In genomic region chr14:92386637-92387036, GRCh38 we compare ENCODE assay signal across 1 cellular context.
TF ChIP-seq lines count a peak whose summit lies in the region.

No MANE protein-coding gene starts in this region.

TF ChIP-seq in HepG2, 621 proteins besides CTCF, POLR2A, EP300 and RAD21 (continued from another document and continues in another):
- TF ChIP-seq ZNF639 (CRISPR knock-in tag; conservative IDR thresholded peaks at IDR 0.05) (no peak), ZMYM4 (CRISPR knock-in tag; IDR thresholded peaks at IDR 0.05) (0 out of 2 replicates have a peak, but pooled peaks have one; percentile 17), ZNF235 (CRISPR knock-in tag; IDR thresholded peaks at IDR 0.05; ENCODE audit: borderline replicate concordance) (no peak), FLYWCH1 (CRISPR knock-in tag; IDR thresholded peaks at IDR 0.05) (no peak), HMG20B (CRISPR knock-in tag; conservative IDR thresholded peaks at IDR 0.05) (no peak), ZUFSP (CRISPR knock-in tag; IDR thresholded peaks at IDR 0.05; ENCODE audit: borderline replicate concordance) (no peak), HDAC6 (IDR thresholded peaks at IDR 0.05; ENCODE audit: low read depth, low read length) (no peak), SOX6 (IDR thresholded peaks at IDR 0.05) (no peak), SOX6 (CRISPR knock-in tag; IDR thresholded peaks at IDR 0.05) (peak; percentile 87), STAT6 (CRISPR knock-in tag; IDR thresholded peaks at IDR 0.05; ENCODE audit: borderline replicate concordance) (no peak), ZBTB20 (CRISPR knock-in tag; IDR thresholded peaks at IDR 0.05; ENCODE audit: borderline replicate concordance, low read depth) (peak; percentile 64; the same call in 1 of the 2 replicates), ZNF205 (CRISPR knock-in tag; IDR thresholded peaks at IDR 0.05) (no peak), JUND (CRISPR knock-in tag; IDR thresholded peaks at IDR 0.05) (no peak), RARG (CRISPR knock-in tag; IDR thresholded peaks at IDR 0.05; ENCODE audit: low read depth) (no peak), KLF15 (CRISPR knock-in tag; IDR thresholded peaks at IDR 0.05; ENCODE audit: borderline replicate concordance) (no peak), ZNF576 (CRISPR knock-in tag; IDR thresholded peaks at IDR 0.05) (no peak), ZNF652 (CRISPR knock-in tag; IDR thresholded peaks at IDR 0.05; ENCODE audit: borderline replicate concordance, low read depth) (no peak), KAT8 (CRISPR knock-in tag; IDR thresholded peaks at IDR 0.05) (peak; percentile 46; the same call in 1 of the 2 replicates), NR1H2 (CRISPR knock-in tag; IDR thresholded peaks at IDR 0.05; ENCODE audit: borderline replicate concordance, low read depth) (no peak), XBP1 (CRISPR knock-in tag; IDR thresholded peaks at IDR 0.05) (no peak), ZNF207 (IDR thresholded peaks at IDR 0.05; ENCODE audit: borderline replicate concordance) (no peak), HMGA1 (CRISPR knock-in tag; conservative IDR thresholded peaks at IDR 0.05) (no peak), ZNF20 (CRISPR knock-in tag; IDR thresholded peaks at IDR 0.05) (no peak), HMGXB3 (CRISPR knock-in tag; IDR thresholded peaks at IDR 0.05; ENCODE audit: borderline replicate concordance) (no peak), ZZZ3 (CRISPR knock-in tag; IDR thresholded peaks at IDR 0.05; ENCODE audit: borderline replicate concordance) (no peak), ZFP37 (CRISPR knock-in tag; IDR thresholded peaks at IDR 0.05; ENCODE audit: borderline replicate concordance) (no peak), ATF3 (CRISPR knock-in tag; IDR thresholded peaks at IDR 0.05) (no peak), ZNF367 (CRISPR knock-in tag; IDR thresholded peaks at IDR 0.05; ENCODE audit: borderline replicate concordance) (no peak), FOXO1 (CRISPR knock-in tag; IDR thresholded peaks at IDR 0.05) (peak; percentile 42; the same call in 1 of the 2 replicates), SCMH1 (CRISPR knock-in tag; IDR thresholded peaks at IDR 0.05; ENCODE audit: borderline replicate concordance) (no peak), ZNF749 (CRISPR knock-in tag; IDR thresholded peaks at IDR 0.05; ENCODE audit: borderline replicate concordance) (no peak), TGIF2 (CRISPR knock-in tag; IDR thresholded peaks at IDR 0.05) (no peak), TARDBP (CRISPR knock-in tag; IDR thresholded peaks at IDR 0.05) (peak; percentile 26; the same call in 1 of the 2 replicates), ZNF446 (CRISPR knock-in tag; IDR thresholded peaks at IDR 0.05) (no peak), PHB2 (IDR thresholded peaks at IDR 0.05; ENCODE audit: partially characterized antibody) (no peak), RBAK (CRISPR knock-in tag; IDR thresholded peaks at IDR 0.05) (no peak), RELA (CRISPR knock-in tag; IDR thresholded peaks at IDR 0.05) (no peak), ZNF12 (CRISPR knock-in tag; IDR thresholded peaks at IDR 0.05) (peak; percentile 17; the same call in 1 of the 2 replicates), BCLAF1 (IDR thresholded peaks at IDR 0.05) (no peak), IRX3 (CRISPR knock-in tag; IDR thresholded peaks at IDR 0.05; ENCODE audit: borderline replicate concordance, low read depth) (no peak), SMYD3 (CRISPR knock-in tag; IDR thresholded peaks at IDR 0.05) (no peak), KMT2B (CRISPR knock-in tag; IDR thresholded peaks at IDR 0.05) (no peak), SSRP1 (CRISPR knock-in tag; IDR thresholded peaks at IDR 0.05) (no peak), BRD4 (CRISPR knock-in tag; IDR thresholded peaks at IDR 0.05) (no peak), ZNF607 (CRISPR knock-in tag; IDR thresholded peaks at IDR 0.05; ENCODE audit: borderline replicate concordance) (no peak), CC2D1A (CRISPR knock-in tag; IDR thresholded peaks at IDR 0.05) (no peak), BRCA1 (CRISPR knock-in tag; IDR thresholded peaks at IDR 0.05) (no peak), ZSCAN30 (CRISPR knock-in tag; IDR thresholded peaks at IDR 0.05) (no peak), IRF2 (CRISPR knock-in tag; IDR thresholded peaks at IDR 0.05) (peak; percentile 31; the same call in 1 of the 2 replicates), ZNF124 (CRISPR knock-in tag; IDR thresholded peaks at IDR 0.05) (no peak), HOXD1 (CRISPR knock-in tag; IDR thresholded peaks at IDR 0.05) (no peak), ZNF839 (CRISPR knock-in tag; IDR thresholded peaks at IDR 0.05; ENCODE audit: borderline replicate concordance) (no peak), IKZF4 (CRISPR knock-in tag; IDR thresholded peaks at IDR 0.05; ENCODE audit: borderline replicate concordance, low read depth, not compliant biosample characterization) (no peak), ZFX (CRISPR knock-in tag; IDR thresholded peaks at IDR 0.05; ENCODE audit: low read depth) (no peak), HNF4A (CRISPR knock-in tag; IDR thresholded peaks at IDR 0.05) (peak; percentile 74), FIP1L1 (IDR thresholded peaks at IDR 0.05; ENCODE audit: borderline replicate concordance, insufficient read depth, low read depth, low read length) (no peak), YEATS4 (CRISPR knock-in tag; IDR thresholded peaks at IDR 0.05; ENCODE audit: borderline replicate concordance) (no peak), CCAR2 (optimal IDR thresholded peaks at IDR 0.05; ENCODE audit: low read depth, low read length) (no peak), GZF1 (CRISPR knock-in tag; IDR thresholded peaks at IDR 0.05) (no peak), ZNF251 (CRISPR knock-in tag; IDR thresholded peaks at IDR 0.05) (no peak), MAZ (IDR thresholded peaks at IDR 0.05; ENCODE audit: borderline replicate concordance, low read depth, low read length) (no peak), MAZ (CRISPR knock-in tag; IDR thresholded peaks at IDR 0.05; ENCODE audit: low read depth) (peak; percentile 27; the same call in 1 of the 2 replicates), ZNF136 (CRISPR knock-in tag; IDR thresholded peaks at IDR 0.05; ENCODE audit: low read depth) (no peak), EEA1 (CRISPR knock-in tag; IDR thresholded peaks at IDR 0.05; ENCODE audit: borderline replicate concordance) (no peak), ELK4 (CRISPR knock-in tag; IDR thresholded peaks at IDR 0.05; ENCODE audit: borderline replicate concordance) (no peak), ATAD3A (CRISPR knock-in tag; IDR thresholded peaks at IDR 0.05) (no peak), ATF1 (CRISPR knock-in tag; IDR thresholded peaks at IDR 0.05) (no peak), SMC3 (IDR thresholded peaks at IDR 0.05; ENCODE audit: low read length) (no peak), ZBTB7B (CRISPR knock-in tag; IDR thresholded peaks at IDR 0.05) (no peak), MXD4 (CRISPR knock-in tag; IDR thresholded peaks at IDR 0.05) (no peak)
